8 cellular contexts compared by ENCODE assay signal in the genomic region with DNA sequence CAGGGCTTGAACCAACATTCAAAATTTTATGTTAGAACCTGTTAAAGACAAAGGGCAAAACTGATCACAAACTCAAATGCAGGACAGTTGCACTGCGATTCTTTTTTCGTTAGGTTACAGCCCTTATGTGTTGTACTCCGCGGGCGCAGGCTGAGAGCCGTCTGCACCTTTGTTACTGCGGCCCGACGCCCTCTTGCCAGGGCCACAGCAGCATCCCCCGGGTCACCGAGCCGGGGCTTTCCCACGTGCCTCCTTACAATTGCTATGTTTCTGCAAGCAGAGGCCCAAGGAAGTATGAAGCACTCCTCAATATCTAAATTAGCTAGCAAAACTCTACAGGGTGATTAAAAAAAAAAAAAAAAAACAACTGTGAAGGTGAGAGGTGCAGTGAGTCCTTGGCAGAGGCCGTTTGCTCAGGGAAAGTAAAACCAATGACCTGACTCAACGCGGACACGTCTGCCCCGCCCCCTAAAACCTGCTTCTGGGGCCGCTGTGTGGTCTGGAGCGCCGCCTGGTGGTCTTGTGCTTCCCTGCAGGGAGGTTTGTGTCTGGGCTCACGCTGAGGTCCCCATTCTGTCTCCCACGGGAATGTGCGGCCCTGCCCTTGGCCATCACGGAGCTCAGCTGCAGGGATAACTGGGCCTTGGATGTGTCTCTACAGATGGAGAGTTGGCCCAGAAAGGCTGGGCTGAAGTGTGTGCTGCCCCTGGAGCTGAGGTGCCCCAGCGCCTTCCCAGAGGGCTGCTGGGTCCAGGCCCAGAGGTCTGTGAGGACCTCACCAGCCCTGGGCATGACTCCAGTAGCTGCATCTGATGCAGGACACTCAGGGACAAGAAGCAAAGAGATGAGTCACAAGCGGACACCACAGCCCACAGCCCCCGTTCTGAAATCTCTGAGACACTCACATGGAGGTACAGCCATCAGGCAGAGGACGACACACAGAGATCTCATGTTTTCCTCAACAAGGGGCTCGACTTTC.
A peak's percentile ranks its signal among the peaks of the same experiment; 100 is the strongest.
DNase-seq lines count a peak whose midpoint lies in the region; TF ChIP-seq lines count a peak whose summit lies in the region.

No MANE protein-coding gene starts in this region.

- H3K4me1 ChIP-seq in HUES6 (ENCODE audit: control insufficient read depth, insufficient read depth, low read length), result no peaks in the 10 kb centered on the region; the same call in 1 of the 2 replicates

- peak; percentile 87 for DNase-seq in COLO668 (lab: John Stamatoyannopoulos, UW; ENCODE audit: unreplicated experiment)
- DNase-seq in RWPE1 (ENCODE audit: low spot score), result peak; percentile 64
- DNase-seq in activated T-helper 1 cell treated with Interleukin-2 at 50 U/mL for 16 hours (ENCODE audit: low read depth), result peak; percentile 60
- peak; percentile 76 for DNase-seq in kidney tubule cell (ENCODE audit: low spot score)
- peak; percentile 76 for DNase-seq in stimulated activated CD8-positive, alpha-beta memory T cell treated with anti-CD3 and anti-CD28 coated beads, Interleukin-7, amount 100 ng/mL, for 24 hours (ENCODE audit: low read depth)
- DNase-seq in putamen (ENCODE audit: low spot score), result no peak
- DNase-seq in glutamatergic neuron, result no peak

- CTCF ChIA-PET in RWPE1 (lab: Yijun Ruan, JAX), result interaction anchor here (0.6 to 1.6 kb wide), 6 partner anchors 53 to 429 kb away, joined by 3 to 5 read pairs (median 4); no protein-coding TSS in a partner anchor

- no peak overlapping the region for H3K4me3 Mint-ChIP-seq in glutamatergic neuron (ENCODE audit: unreplicated experiment)

- H3K9me3 ChIP-seq in HUES6 (ENCODE audit: control insufficient read depth, insufficient read depth, low read depth, low read length), result peaks cover 71% of the 10 kb centered on the region; the same call in 1 of the 2 replicates

- H3K27ac ChIP-seq in HUES6 (ENCODE audit: low read depth, low read length), result no peak overlapping the region
- no peak overlapping the region for H3K27ac ChIP-seq in RWPE1

- H3K27me3 Mint-ChIP-seq in glutamatergic neuron (ENCODE audit: unreplicated experiment), result peaks cover 10% of the 10 kb centered on the region

- no peak overlapping the region for H3K9ac ChIP-seq in HUES6 (ENCODE audit: low read length)

- TF ChIP-seq CTCF in RWPE1 (conservative IDR thresholded peaks at IDR 0.05; ENCODE audit: low read depth) (peak; percentile 74), glutamatergic neuron (IDR thresholded peaks at IDR 0.05; ENCODE audit: partially characterized antibody, unreplicated experiment) (no peak)

- no peaks in the 10 kb centered on the region for H3K4me1 Mint-ChIP-seq in glutamatergic neuron (ENCODE audit: low read depth, unreplicated experiment)

- peaks cover 7% of the 10 kb centered on the region for H3K36me3 Mint-ChIP-seq in glutamatergic neuron (ENCODE audit: unreplicated experiment)

- POLR2A ChIA-PET in RWPE1 (lab: Yijun Ruan, JAX; ENCODE audit: low non-redundant PET), result no interaction called here

- H3K27ac Mint-ChIP-seq in glutamatergic neuron (ENCODE audit: unreplicated experiment), result no peak overlapping the region

- H3K36me3 ChIP-seq in HUES6 (ENCODE audit: control insufficient read depth, insufficient read depth, low read length), result no peaks in the 10 kb centered on the region

- peak overlapping the region; percentile 13; the same call in 1 of the 2 replicates for H3K4me3 ChIP-seq in HUES6 (ENCODE audit: low read depth, low read length)

- H3K9me3 Mint-ChIP-seq in glutamatergic neuron (ENCODE audit: unreplicated experiment), result peaks cover 27% of the 10 kb centered on the region

- no peaks in the 10 kb centered on the region; the same call in 1 of the 2 replicates for H3K27me3 ChIP-seq in HUES6 (ENCODE audit: control insufficient read depth, insufficient read depth, low read length)

Comparison
In these comparisons a context has a peak if more than half of its experiments do, and no peak if none do; other contexts are left out.
1. DNase-seq: peak in COLO668 (single experiment), RWPE1 (single experiment), activated T-helper 1 cell treated with Interleukin-2 at 50 U/mL for 16 hours (single experiment), kidney tubule cell (single experiment) and stimulated activated CD8-positive, alpha-beta memory T cell treated with anti-CD3 and anti-CD28 coated beads, Interleukin-7, amount 100 ng/mL, for 24 hours (single experiment); none in putamen (single experiment) and glutamatergic neuron (single experiment).